In the genomic region with DNA sequence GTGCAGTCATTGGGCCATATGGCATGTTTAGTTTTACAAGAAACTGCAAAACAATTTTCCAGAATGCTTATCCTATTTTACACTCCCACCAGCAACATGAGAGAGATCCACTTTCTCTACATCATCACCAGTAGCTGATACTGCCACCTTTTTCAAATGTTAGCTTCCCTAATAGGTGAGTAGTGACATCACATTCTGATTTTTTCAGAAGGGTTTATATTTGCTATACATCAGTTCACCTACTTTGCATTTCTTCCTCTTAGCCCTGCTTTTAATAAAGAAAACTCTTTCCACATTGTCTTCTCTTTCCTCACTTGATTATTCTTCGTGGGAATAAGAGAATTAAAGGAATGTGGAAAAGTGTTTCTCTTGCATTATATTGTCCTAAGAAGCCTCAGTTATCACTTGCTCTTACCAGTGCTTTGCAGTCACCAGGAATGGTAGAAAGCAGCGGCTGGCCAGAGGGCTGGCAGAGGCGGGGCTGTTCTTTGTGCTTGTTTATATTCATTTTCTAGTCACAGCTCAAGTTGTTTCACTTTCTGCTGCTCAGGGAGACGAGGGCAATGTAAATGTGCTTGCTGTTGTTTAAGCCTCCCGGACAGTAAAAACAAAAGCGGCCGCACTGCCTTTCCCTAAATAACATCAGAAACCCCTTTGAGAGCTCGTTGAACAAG, we compare ENCODE assay signal across 1 cellular context.
TF ChIP-seq lines count a peak whose summit lies in the region.

No MANE protein-coding gene starts in this region.

TF ChIP-seq in H1, 55 proteins besides CTCF, POLR2A, EP300 and RAD21 (continued from another document):
- TF ChIP-seq, protein P1, sequence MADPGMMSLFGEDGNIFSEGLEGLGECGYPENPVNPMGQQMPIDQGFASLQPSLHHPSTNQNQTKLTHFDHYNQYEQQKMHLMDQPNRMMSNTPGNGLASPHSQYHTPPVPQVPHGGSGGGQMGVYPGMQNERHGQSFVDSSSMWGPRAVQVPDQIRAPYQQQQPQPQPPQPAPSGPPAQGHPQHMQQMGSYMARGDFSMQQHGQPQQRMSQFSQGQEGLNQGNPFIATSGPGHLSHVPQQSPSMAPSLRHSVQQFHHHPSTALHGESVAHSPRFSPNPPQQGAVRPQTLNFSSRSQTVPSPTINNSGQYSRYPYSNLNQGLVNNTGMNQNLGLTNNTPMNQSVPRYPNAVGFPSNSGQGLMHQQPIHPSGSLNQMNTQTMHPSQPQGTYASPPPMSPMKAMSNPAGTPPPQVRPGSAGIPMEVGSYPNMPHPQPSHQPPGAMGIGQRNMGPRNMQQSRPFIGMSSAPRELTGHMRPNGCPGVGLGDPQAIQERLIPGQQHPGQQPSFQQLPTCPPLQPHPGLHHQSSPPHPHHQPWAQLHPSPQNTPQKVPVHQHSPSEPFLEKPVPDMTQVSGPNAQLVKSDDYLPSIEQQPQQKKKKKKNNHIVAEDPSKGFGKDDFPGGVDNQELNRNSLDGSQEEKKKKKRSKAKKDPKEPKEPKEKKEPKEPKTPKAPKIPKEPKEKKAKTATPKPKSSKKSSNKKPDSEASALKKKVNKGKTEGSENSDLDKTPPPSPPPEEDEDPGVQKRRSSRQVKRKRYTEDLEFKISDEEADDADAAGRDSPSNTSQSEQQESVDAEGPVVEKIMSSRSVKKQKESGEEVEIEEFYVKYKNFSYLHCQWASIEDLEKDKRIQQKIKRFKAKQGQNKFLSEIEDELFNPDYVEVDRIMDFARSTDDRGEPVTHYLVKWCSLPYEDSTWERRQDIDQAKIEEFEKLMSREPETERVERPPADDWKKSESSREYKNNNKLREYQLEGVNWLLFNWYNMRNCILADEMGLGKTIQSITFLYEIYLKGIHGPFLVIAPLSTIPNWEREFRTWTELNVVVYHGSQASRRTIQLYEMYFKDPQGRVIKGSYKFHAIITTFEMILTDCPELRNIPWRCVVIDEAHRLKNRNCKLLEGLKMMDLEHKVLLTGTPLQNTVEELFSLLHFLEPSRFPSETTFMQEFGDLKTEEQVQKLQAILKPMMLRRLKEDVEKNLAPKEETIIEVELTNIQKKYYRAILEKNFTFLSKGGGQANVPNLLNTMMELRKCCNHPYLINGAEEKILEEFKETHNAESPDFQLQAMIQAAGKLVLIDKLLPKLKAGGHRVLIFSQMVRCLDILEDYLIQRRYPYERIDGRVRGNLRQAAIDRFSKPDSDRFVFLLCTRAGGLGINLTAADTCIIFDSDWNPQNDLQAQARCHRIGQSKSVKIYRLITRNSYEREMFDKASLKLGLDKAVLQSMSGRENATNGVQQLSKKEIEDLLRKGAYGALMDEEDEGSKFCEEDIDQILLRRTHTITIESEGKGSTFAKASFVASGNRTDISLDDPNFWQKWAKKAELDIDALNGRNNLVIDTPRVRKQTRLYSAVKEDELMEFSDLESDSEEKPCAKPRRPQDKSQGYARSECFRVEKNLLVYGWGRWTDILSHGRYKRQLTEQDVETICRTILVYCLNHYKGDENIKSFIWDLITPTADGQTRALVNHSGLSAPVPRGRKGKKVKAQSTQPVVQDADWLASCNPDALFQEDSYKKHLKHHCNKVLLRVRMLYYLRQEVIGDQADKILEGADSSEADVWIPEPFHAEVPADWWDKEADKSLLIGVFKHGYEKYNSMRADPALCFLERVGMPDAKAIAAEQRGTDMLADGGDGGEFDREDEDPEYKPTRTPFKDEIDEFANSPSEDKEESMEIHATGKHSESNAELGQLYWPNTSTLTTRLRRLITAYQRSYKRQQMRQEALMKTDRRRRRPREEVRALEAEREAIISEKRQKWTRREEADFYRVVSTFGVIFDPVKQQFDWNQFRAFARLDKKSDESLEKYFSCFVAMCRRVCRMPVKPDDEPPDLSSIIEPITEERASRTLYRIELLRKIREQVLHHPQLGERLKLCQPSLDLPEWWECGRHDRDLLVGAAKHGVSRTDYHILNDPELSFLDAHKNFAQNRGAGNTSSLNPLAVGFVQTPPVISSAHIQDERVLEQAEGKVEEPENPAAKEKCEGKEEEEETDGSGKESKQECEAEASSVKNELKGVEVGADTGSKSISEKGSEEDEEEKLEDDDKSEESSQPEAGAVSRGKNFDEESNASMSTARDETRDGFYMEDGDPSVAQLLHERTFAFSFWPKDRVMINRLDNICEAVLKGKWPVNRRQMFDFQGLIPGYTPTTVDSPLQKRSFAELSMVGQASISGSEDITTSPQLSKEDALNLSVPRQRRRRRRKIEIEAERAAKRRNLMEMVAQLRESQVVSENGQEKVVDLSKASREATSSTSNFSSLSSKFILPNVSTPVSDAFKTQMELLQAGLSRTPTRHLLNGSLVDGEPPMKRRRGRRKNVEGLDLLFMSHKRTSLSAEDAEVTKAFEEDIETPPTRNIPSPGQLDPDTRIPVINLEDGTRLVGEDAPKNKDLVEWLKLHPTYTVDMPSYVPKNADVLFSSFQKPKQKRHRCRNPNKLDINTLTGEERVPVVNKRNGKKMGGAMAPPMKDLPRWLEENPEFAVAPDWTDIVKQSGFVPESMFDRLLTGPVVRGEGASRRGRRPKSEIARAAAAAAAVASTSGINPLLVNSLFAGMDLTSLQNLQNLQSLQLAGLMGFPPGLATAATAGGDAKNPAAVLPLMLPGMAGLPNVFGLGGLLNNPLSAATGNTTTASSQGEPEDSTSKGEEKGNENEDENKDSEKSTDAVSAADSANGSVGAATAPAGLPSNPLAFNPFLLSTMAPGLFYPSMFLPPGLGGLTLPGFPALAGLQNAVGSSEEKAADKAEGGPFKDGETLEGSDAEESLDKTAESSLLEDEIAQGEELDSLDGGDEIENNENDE (IDR thresholded peaks at IDR 0.05; ENCODE audit: insufficient replicate concordance, low read length) = no peak
- TF ChIP-seq CTBP2 (IDR thresholded peaks at IDR 0.05; ENCODE audit: borderline replicate concordance, insufficient read depth, insufficient read length, low read length) (no peak), CHD2 (IDR thresholded peaks at IDR 0.05; ENCODE audit: low read length) (no peak), JUND (IDR thresholded peaks at IDR 0.05; ENCODE audit: low read length) (no peak), SAP30 (IDR thresholded peaks at IDR 0.05; ENCODE audit: insufficient read depth, insufficient replicate concordance, low read length) (no peak), YY1 (IDR thresholded peaks at IDR 0.05; ENCODE audit: low read depth, low read length) (no peak), SUZ12 (IDR thresholded peaks at IDR 0.05; ENCODE audit: low read length) (no peak), POLR2AphosphoS5 (IDR thresholded peaks at IDR 0.05; ENCODE audit: low read depth, low read length) (no peak), SP4 (IDR thresholded peaks at IDR 0.05; ENCODE audit: low read length) (no peak), PHF8 (conservative IDR thresholded peaks at IDR 0.05; ENCODE audit: low read depth, low read length) (no peak), EGR1 (IDR thresholded peaks at IDR 0.05; ENCODE audit: borderline replicate concordance, low read depth, low read length) (no peak), HDAC6 (IDR thresholded peaks at IDR 0.05; ENCODE audit: low read depth, low read length) (no peak)
